9 cellular contexts compared by ENCODE assay signal in genomic region chr9:137044042-137044441, GRCh38. TPM values are rescaled to one million over a fixed set of nuclear protein-coding genes. Genes with fewer than 3 reads are reported as not detected.
DNase-seq lines count a peak whose midpoint lies in the region; ATAC-seq, FAIRE-seq and TF ChIP-seq lines count a peak whose summit lies in the region.
"Had no signal": no experiment of that assay in that cellular context is flagged by ENCODE, and none has a peak within 500 bp of the region (broad histone marks: within the 10 kb centered on the region; RNA-seq: fewer than 3 reads in every experiment).

No MANE protein-coding gene starts in this region.

- no peaks in the 10 kb centered on the region for H3K9me3 Mint-ChIP-seq in effector memory CD8-positive, alpha-beta T cell
- H3K9me3 Mint-ChIP-seq in activated CD8-positive, alpha-beta T cell treated with anti-CD3 and anti-CD28 coated beads, Interleukin-2, amount 10 ng/mL, durations not matched to agents 7 days and 5 days (ENCODE audit: insufficient read depth) = no peaks in the 10 kb centered on the region
- H3K9me3 Mint-ChIP-seq: GM23338 had no signal

- H3K36me3 Mint-ChIP-seq in effector memory CD8-positive, alpha-beta T cell (ENCODE audit: insufficient read depth) = peaks cover 21% of the 10 kb centered on the region
- H3K36me3 Mint-ChIP-seq in activated CD8-positive, alpha-beta T cell treated with anti-CD3 and anti-CD28 coated beads, Interleukin-2, amount 10 ng/mL, durations not matched to agents 7 days and 5 days (ENCODE audit: low read depth) = no peaks in the 10 kb centered on the region

- intact Hi-C loops in pancreas (cut with DNase I) = no loop called here

- CTCF ChIA-PET in activated CD8-positive, alpha-beta T cell treated with anti-CD3 and anti-CD28 coated beads, Interleukin-2, amount 10 ng/mL, durations not matched to agents 7 days and 5 days (lab: Charles Lee) = interaction anchor here (1.5 to 2.2 kb wide), 4 partner anchors 9 to 24 kb away, joined by 4 to 13 read pairs (median 12); no protein-coding TSS in a partner anchor

- peaks cover 7 to 18% of the 10 kb centered on the region in 2 donors for H3K4me1 Mint-ChIP-seq in effector memory CD8-positive, alpha-beta T cell (ENCODE audit: low read depth in 2 of 2)
- H3K4me1 Mint-ChIP-seq in activated CD8-positive, alpha-beta T cell treated with anti-CD3 and anti-CD28 coated beads, Interleukin-2, amount 10 ng/mL, durations not matched to agents 7 days and 5 days (ENCODE audit: low read depth) = peaks cover 15% of the 10 kb centered on the region

- peak overlapping the region; percentile 89 for H3K4me2 ChIP-seq in GM23248 (ENCODE audit: unreplicated experiment)

- peaks cover 2% of the 10 kb centered on the region; the same call in 1 of the 2 replicates for H3K27me3 ChIP-seq in GM23248 (replicated peaks; ENCODE audit: insufficient read depth)
- H3K27me3 ChIP-seq in pancreas = peaks cover 0 to under 1% (median 0%) of the 10 kb centered on the region in 4 donors

- in situ Hi-C loops in GM23248 (cut with MboI) = no loop called here

- H2AFZ ChIP-seq in GM23248 = no peak overlapping the region
- H2AFZ ChIP-seq: GM23338 had no signal

- H3K36me3 ChIP-seq in GM23248 (ENCODE audit: low read depth) = no peaks in the 10 kb centered on the region
- peaks cover 0 to 3% (median 0%) of the 10 kb centered on the region in 3 donors for H3K36me3 ChIP-seq in pancreas

- no peaks in the 10 kb centered on the region for H3K9me2 ChIP-seq in GM23248 (ENCODE audit: insufficient read depth)

- H3K27ac ChIP-seq in GM23248 (no peak overlapping the region), pancreas (peak overlapping the region in 2 of 4 donors; percentile 63 to 64)

- H3F3A ChIP-seq in GM23248 (ENCODE audit: insufficient read depth) = no peaks in the 10 kb centered on the region

- TF ChIP-seq CTCF in AG10803 (conservative IDR thresholded peaks at IDR 0.05; ENCODE audit: low read length) (no peak), pancreas (IDR thresholded peaks at IDR 0.05) (no peak)

- ATAC-seq in effector memory CD8-positive, alpha-beta T cell (replicated peaks) = no peak
- ATAC-seq in pancreas (peak in 3 of 4 donors; percentile 2 to 37 (median 7)), HG02588 (IDR thresholded peaks at IDR 0.05; ENCODE audit: unreplicated experiment) (no peak)
- no peak for ATAC-seq in activated CD8-positive, alpha-beta T cell treated with anti-CD3 and anti-CD28 coated beads, Interleukin-2, amount 10 ng/mL, durations not matched to agents 7 days and 5 days
- ATAC-seq: GM23338 had no signal

- POLR2A ChIA-PET in activated CD8-positive, alpha-beta T cell treated with anti-CD3 and anti-CD28 coated beads, Interleukin-2, amount 10 ng/mL, durations not matched to agents 7 days and 5 days (lab: Charles Lee) = interaction anchor here (1.4 kb wide), 1 partner anchor 26 kb away, joined by 5 read pairs; the partner anchor contains the start of gene SAPCD2

- H3K27ac Mint-ChIP-seq in effector memory CD8-positive, alpha-beta T cell = no peak overlapping the region
- H3K27ac Mint-ChIP-seq in activated CD8-positive, alpha-beta T cell treated with anti-CD3 and anti-CD28 coated beads, Interleukin-2, amount 10 ng/mL, durations not matched to agents 7 days and 5 days = no peak overlapping the region
- H3K27ac Mint-ChIP-seq: GM23338 had no signal

- peak overlapping the region; percentile 71 to 82 for H3K4me3 Mint-ChIP-seq in effector memory CD8-positive, alpha-beta T cell
- H3K4me3 Mint-ChIP-seq in activated CD8-positive, alpha-beta T cell treated with anti-CD3 and anti-CD28 coated beads, Interleukin-2, amount 10 ng/mL, durations not matched to agents 7 days and 5 days = no peak overlapping the region

- peak overlapping the region; percentile 70; the same call in 1 of the 2 replicates for H3K9ac ChIP-seq in GM23248

- no peaks in the 10 kb centered on the region for H3K9me3 ChIP-seq in GM23248 (ENCODE audit: low read depth)
- H3K9me3 ChIP-seq in pancreas = no peaks in the 10 kb centered on the region

- 82 to 85% methylated on average over 12 of the region's 12 CpGs for WGBS in GM23248 (ENCODE audit: low coverage in 1 of 2, low lambda C conversion rate in 2 of 2, missing lambda C conversion rate in 2 of 2), 2 experiments
- WGBS in pancreas, 2 donors = 24 to 26% methylated on average over 12 of the region's 12 CpGs

- H3K27me3 Mint-ChIP-seq in effector memory CD8-positive, alpha-beta T cell = peaks cover 18 to 30% of the 10 kb centered on the region in 2 donors
- peaks cover 14% of the 10 kb centered on the region for H3K27me3 Mint-ChIP-seq in activated CD8-positive, alpha-beta T cell treated with anti-CD3 and anti-CD28 coated beads, Interleukin-2, amount 10 ng/mL, durations not matched to agents 7 days and 5 days (ENCODE audit: low read depth)

- H3K4me3 ChIP-seq in AG10803 (ENCODE audit: low read length) = peak overlapping the region; percentile 64
- H3K4me3 ChIP-seq in GM23248 = no peak overlapping the region; the same call in 1 of the 2 replicates
- peak overlapping the region in 2 of 4 donors; percentile 16 to 69 for H3K4me3 ChIP-seq in pancreas

- no peaks in the 10 kb centered on the region; the same call in 1 of the 2 replicates for H4K20me1 ChIP-seq in GM23248 (ENCODE audit: insufficient read depth)

- FAIRE-seq in pancreas (lab: Jason Lieb, UNC) = no peak

- peaks cover 25% of the 10 kb centered on the region for H3K79me2 ChIP-seq in GM23248 (ENCODE audit: insufficient read depth)

- DNase-seq in AG10803 (ENCODE audit: low read depth) (no peak), GM23248 (no peak), pancreas (no peak), NCI-H226 (no peak)
- no peak for DNase-seq in effector memory CD8-positive, alpha-beta T cell
- DNase-seq in activated T-cell treated with anti-CD3 and anti-CD28 coated beads, Interleukin-2, amount 50 U/mL, for 1 hour = no peak
- no peak for DNase-seq in activated CD8-positive, alpha-beta T cell treated with anti-CD3 and anti-CD28 coated beads, Interleukin-2, amount 10 ng/mL, durations not matched to agents 7 days and 5 days

- H3K4me1 ChIP-seq in GM23248 (ENCODE audit: insufficient read depth) = peaks cover 8% of the 10 kb centered on the region; the same call in 1 of the 2 replicates
- H3K4me1 ChIP-seq in pancreas = peaks cover 5 to 19% (median 10%) of the 10 kb centered on the region in 3 donors

RNA-seq across cellular contexts. Expression of gene NPDC1, which starts 1.9 kb away (rescaled TPM):
- 41.9 and 43.1 TPM in 2 replicates for total RNA-seq in GM23248 (2014; rRNA removed; shearing (Covaris generic))
- polyA plus RNA-seq in GM23248 (2016; fragmentation: Nextera tagmentation; extraction: Ambion mirVana) (121 and 122 TPM in 2 replicates), pancreas (100 to 1,000 TPM; 183 to 328 TPM)
- total RNA-seq in pancreas = 10 to 100 TPM; 31.5 to 70.9 (median 36.8) TPM
- total RNA-seq in activated CD8-positive, alpha-beta T cell treated with anti-CD3 and anti-CD28 coated beads, Interleukin-2, amount 10 ng/mL, durations not matched to agents 7 days and 5 days = 10 to 100 TPM; 20.1 to 29.9 TPM

RNA-seq across cellular contexts. Expression of gene ENTPD2, which starts 9.8 kb away (rescaled TPM):
- not detected in 2 replicates for total RNA-seq in GM23248 (2014; rRNA removed; shearing (Covaris generic))
- polyA plus RNA-seq in GM23248 (2016; fragmentation: Nextera tagmentation; extraction: Ambion mirVana) (not detected in 2 replicates), pancreas (1 to 10 TPM; 4.5 to 6.5 TPM)
- 1 to 10 TPM in 5 of 6 donors, under 1 TPM in 1; 0.91 to 4.5 (median 2.0) TPM for total RNA-seq in pancreas
- under 1 TPM in 1 of 2 experiments, not detected in 1; 0.34 TPM for total RNA-seq in activated CD8-positive, alpha-beta T cell treated with anti-CD3 and anti-CD28 coated beads, Interleukin-2, amount 10 ng/mL, durations not matched to agents 7 days and 5 days

RNA-seq across cellular contexts. Expression of gene FUT7, which starts 12.2 kb away (rescaled TPM):
- total RNA-seq in GM23248 (2014; rRNA removed; shearing (Covaris generic)) = not detected in 2 replicates
- not detected in 2 replicates for polyA plus RNA-seq in GM23248 (2016; fragmentation: Nextera tagmentation; extraction: Ambion mirVana)
- total RNA-seq in pancreas = under 1 TPM in 2 of 6 donors, not detected in 4; 0.18 to 0.19 TPM
- under 1 TPM in 1 of 2 donors, not detected in 1; 0.12 TPM for polyA plus RNA-seq in pancreas
- 1 to 10 TPM; 2.5 to 2.6 TPM for total RNA-seq in activated CD8-positive, alpha-beta T cell treated with anti-CD3 and anti-CD28 coated beads, Interleukin-2, amount 10 ng/mL, durations not matched to agents 7 days and 5 days
- total RNA-seq: GM23338 had no signal
- polyA plus RNA-seq: GM23338 had no signal

RNA-seq across cellular contexts. Expression of gene ABCA2, which starts 16.0 kb away (rescaled TPM):
- 33.2 and 49.4 TPM in 2 replicates for total RNA-seq in GM23248 (2014; rRNA removed; shearing (Covaris generic))
- polyA plus RNA-seq in GM23248 (2016; fragmentation: Nextera tagmentation; extraction: Ambion mirVana) (20.5 and 21.1 TPM in 2 replicates), pancreas (10 to 100 TPM; 70.4 to 80.0 TPM)
- 10 to 100 TPM; 16.2 to 32.6 (median 25.4) TPM for total RNA-seq in pancreas
- total RNA-seq in activated CD8-positive, alpha-beta T cell treated with anti-CD3 and anti-CD28 coated beads, Interleukin-2, amount 10 ng/mL, durations not matched to agents 7 days and 5 days = 10 to 100 TPM; 61.5 to 62.0 TPM

RNA-seq across cellular contexts. Expression of gene SAPCD2, which starts 26.3 kb away (rescaled TPM):
- total RNA-seq in GM23248 (2014; rRNA removed; shearing (Covaris generic)) = 5.4 TPM in 2 replicates
- polyA plus RNA-seq in GM23248 (2016; fragmentation: Nextera tagmentation; extraction: Ambion mirVana) = 0.86 and 0.88 TPM in 2 replicates
- total RNA-seq in pancreas = under 1 TPM; 0.04 to 0.97 (median 0.45) TPM
- under 1 TPM; 0.30 to 0.38 TPM for polyA plus RNA-seq in pancreas
- 10 to 100 TPM; 56.8 to 57.0 TPM for total RNA-seq in activated CD8-positive, alpha-beta T cell treated with anti-CD3 and anti-CD28 coated beads, Interleukin-2, amount 10 ng/mL, durations not matched to agents 7 days and 5 days

Comparison
In these comparisons a context has a peak if more than half of its experiments do, and no peak if none do; other contexts are left out.
1. ATAC-seq: peak in pancreas (3 of 4); none in effector memory CD8-positive, alpha-beta T cell (single experiment), activated CD8-positive, alpha-beta T cell treated with anti-CD3 and anti-CD28 coated beads, Interleukin-2, amount 10 ng/mL, durations not matched to agents 7 days and 5 days (single experiment) and HG02588 (single experiment).